18 cellular contexts compared by ENCODE assay signal in genomic region chr13:109708014-109708617, GRCh38.
DNase-seq lines count a peak whose midpoint lies in the region; ATAC-seq and TF ChIP-seq lines count a peak whose summit lies in the region.
"Had no signal": no experiment of that assay in that cellular context is flagged by ENCODE, and none has a peak within 500 bp of the region (broad histone marks: within the 10 kb centered on the region; RNA-seq: fewer than 3 reads in every experiment).

No MANE protein-coding gene starts in this region.

- WGBS in mesenchymal stem cell, result 94% methylated on average over 9 of the region's 12 CpGs

- H3K79me1 ChIP-seq in mesenchymal stem cell (replicated peaks; ENCODE audit: low read length, poor library complexity, severe bottlenecking), result no peaks in the 10 kb centered on the region

- H2AK5ac ChIP-seq in mesenchymal stem cell (ENCODE audit: low read length, severe bottlenecking), result no peak overlapping the region

- no peak overlapping the region for H2BK12ac ChIP-seq in mesenchymal stem cell (ENCODE audit: low read length in 2 of 2)

- no peak overlapping the region for H3K27ac Mint-ChIP-seq in stimulated activated naive CD8-positive, alpha-beta T cell treated with anti-CD3 and anti-CD28 coated beads, Interleukin-15, amount 100 ng/mL, for 72 hours
- no peak overlapping the region for H3K27ac Mint-ChIP-seq in activated T-helper 17 cell treated with anti-CD3 and anti-CD28 coated beads, Interleukin-2, amount 50 U/mL, for 72 hours
- peak overlapping the region; percentile 21 for H3K27ac Mint-ChIP-seq in stimulated activated effector memory CD8-positive, alpha-beta T cell treated with anti-CD3 and anti-CD28 coated beads, Interleukin-12 subunit alpha, Interleukin-12 subunit beta, amount 100 ng/mL, for 72 hours

- H3K23ac ChIP-seq in mesenchymal stem cell (ENCODE audit: low read length in 2 of 2), result no peak overlapping the region

- no peak overlapping the region for H3K4ac ChIP-seq in mesenchymal stem cell (ENCODE audit: low read depth in 1 of 2, low read length in 2 of 2)

- H2BK5ac ChIP-seq in mesenchymal stem cell (ENCODE audit: low read depth, low read length, poor library complexity, severe bottlenecking), result no peak overlapping the region

- H3K27me3 Mint-ChIP-seq in stimulated activated naive CD8-positive, alpha-beta T cell treated with anti-CD3 and anti-CD28 coated beads, Interleukin-15, amount 100 ng/mL, for 72 hours, result peaks cover 35% of the 10 kb centered on the region
- peaks cover 25% of the 10 kb centered on the region for H3K27me3 Mint-ChIP-seq in activated T-helper 17 cell treated with anti-CD3 and anti-CD28 coated beads, Interleukin-2, amount 50 U/mL, for 72 hours

- no peaks in the 10 kb centered on the region for H3K36me3 ChIP-seq in mesenchymal stem cell (ENCODE audit: control insufficient read depth in 1 of 2, insufficient read depth in 2 of 2, low read depth in 1 of 2, low read length in 2 of 2)

- H3K9me3 ChIP-seq in mesenchymal stem cell (ENCODE audit: control insufficient read depth, low read length), result no peaks in the 10 kb centered on the region

- H3K14ac ChIP-seq in mesenchymal stem cell (ENCODE audit: low read length in 2 of 2), result no peak overlapping the region

- peak; percentile 39 for ATAC-seq in stimulated activated naive CD8-positive, alpha-beta T cell treated with anti-CD3 and anti-CD28 coated beads, Interleukin-15, amount 100 ng/mL, for 72 hours
- ATAC-seq in stimulated activated naive CD8-positive, alpha-beta T cell treated with anti-CD3 and anti-CD28 coated beads, Interleukin-15, Interleukin-2, amounts not matched to agents 100 U/mL and 50 U/mL, for 24 hours, result no peak
- ATAC-seq in activated T-helper 17 cell treated with anti-CD3 and anti-CD28 coated beads, Interleukin-2, amount 50 U/mL, for 72 hours (replicated peaks), result peak; percentile 7
- ATAC-seq in stimulated activated effector memory CD8-positive, alpha-beta T cell treated with anti-CD3 and anti-CD28 coated beads, Interleukin-12 subunit alpha, Interleukin-12 subunit beta, amount 100 ng/mL, for 72 hours, result peak; percentile 79
- ATAC-seq in SK-N-SH treated with all-trans-retinoic acid at 6 μM for 48 hours, result no peak
- ATAC-seq: GM23338, Panc1 had no signal

- peaks cover 15% of the 10 kb centered on the region for H3K4me1 Mint-ChIP-seq in stimulated activated naive CD8-positive, alpha-beta T cell treated with anti-CD3 and anti-CD28 coated beads, Interleukin-15, amount 100 ng/mL, for 72 hours
- no peaks in the 10 kb centered on the region for H3K4me1 Mint-ChIP-seq in activated T-helper 17 cell treated with anti-CD3 and anti-CD28 coated beads, Interleukin-2, amount 50 U/mL, for 72 hours
- H3K4me1 Mint-ChIP-seq in stimulated activated effector memory CD8-positive, alpha-beta T cell treated with anti-CD3 and anti-CD28 coated beads, Interleukin-12 subunit alpha, Interleukin-12 subunit beta, amount 100 ng/mL, for 72 hours, result peaks cover 22% of the 10 kb centered on the region

- no peak overlapping the region for H3K4me2 ChIP-seq in mesenchymal stem cell (ENCODE audit: low read length, poor library complexity, severe bottlenecking)
- H3K4me2 ChIP-seq: GM23338 had no signal

- H3K9ac ChIP-seq in mesenchymal stem cell (ENCODE audit: low read length), result no peak overlapping the region

- no peak overlapping the region for H4K8ac ChIP-seq in mesenchymal stem cell (ENCODE audit: low read length)

- no peak overlapping the region for H3K18ac ChIP-seq in mesenchymal stem cell (ENCODE audit: low read depth in 1 of 2, low read length in 2 of 2)

- no peak for DNase-seq in stimulated activated naive CD8-positive, alpha-beta T cell treated with anti-CD3 and anti-CD28 coated beads, Interleukin-15, amount 100 ng/mL, for 72 hours
- DNase-seq in stimulated activated naive CD8-positive, alpha-beta T cell treated with anti-CD3 and anti-CD28 coated beads, Interleukin-15, Interleukin-2, amounts not matched to agents 100 U/mL and 50 U/mL, for 24 hours, result no peak
- DNase-seq in mesenchymal stem cell, result no peak
- DNase-seq in stimulated activated effector memory CD8-positive, alpha-beta T cell treated with anti-CD3 and anti-CD28 coated beads, Interleukin-12 subunit alpha, Interleukin-12 subunit beta, amount 100 ng/mL, for 72 hours (ENCODE audit: low spot score in 2 of 2), result no peak
- DNase-seq in NCI-H1417 treated with DMSO at 0.1 percent for 48 hours (lab: John Stamatoyannopoulos, UW), result no peak
- no peak for DNase-seq in middle frontal gyrus (ENCODE audit: extremely low spot score, low spot score)
- DNase-seq: C1 segment of cervical spinal cord, HCEC 1CT, NCI-H1105, NCI-H1694 treated with DMSO at 0.1 percent for 48 hours, NCI-H2227 treated with DMSO at 0.1 percent for 48 hours, NCI-H82 had no signal

- H3K9me3 Mint-ChIP-seq in stimulated activated naive CD8-positive, alpha-beta T cell treated with anti-CD3 and anti-CD28 coated beads, Interleukin-15, amount 100 ng/mL, for 72 hours, result no peaks in the 10 kb centered on the region
- no peaks in the 10 kb centered on the region for H3K9me3 Mint-ChIP-seq in activated T-helper 17 cell treated with anti-CD3 and anti-CD28 coated beads, Interleukin-2, amount 50 U/mL, for 72 hours
- no peaks in the 10 kb centered on the region for H3K9me3 Mint-ChIP-seq in stimulated activated effector memory CD8-positive, alpha-beta T cell treated with anti-CD3 and anti-CD28 coated beads, Interleukin-12 subunit alpha, Interleukin-12 subunit beta, amount 100 ng/mL, for 72 hours

- H3K27ac ChIP-seq in mesenchymal stem cell (ENCODE audit: low read length, poor library complexity, severe bottlenecking), result no peak overlapping the region
- H3K27ac ChIP-seq: HL-60, SK-N-MC had no signal

- H3K27me3 ChIP-seq in mesenchymal stem cell (ENCODE audit: control insufficient read depth in 1 of 2, insufficient read depth in 1 of 2, low read length in 2 of 2), result no peaks in the 10 kb centered on the region

- H2BK15ac ChIP-seq in mesenchymal stem cell (ENCODE audit: low read depth, poor library complexity, severe bottlenecking), result no peak overlapping the region

- H3K36me3 Mint-ChIP-seq in activated T-helper 17 cell treated with anti-CD3 and anti-CD28 coated beads, Interleukin-2, amount 50 U/mL, for 72 hours (ENCODE audit: low read depth), result no peaks in the 10 kb centered on the region
- no peaks in the 10 kb centered on the region for H3K36me3 Mint-ChIP-seq in stimulated activated effector memory CD8-positive, alpha-beta T cell treated with anti-CD3 and anti-CD28 coated beads, Interleukin-12 subunit alpha, Interleukin-12 subunit beta, amount 100 ng/mL, for 72 hours

- no peak overlapping the region for H3K4me3 Mint-ChIP-seq in stimulated activated naive CD8-positive, alpha-beta T cell treated with anti-CD3 and anti-CD28 coated beads, Interleukin-15, amount 100 ng/mL, for 72 hours
- no peak overlapping the region for H3K4me3 Mint-ChIP-seq in activated T-helper 17 cell treated with anti-CD3 and anti-CD28 coated beads, Interleukin-2, amount 50 U/mL, for 72 hours
- peak overlapping the region; percentile 3 for H3K4me3 Mint-ChIP-seq in stimulated activated effector memory CD8-positive, alpha-beta T cell treated with anti-CD3 and anti-CD28 coated beads, Interleukin-12 subunit alpha, Interleukin-12 subunit beta, amount 100 ng/mL, for 72 hours
- H3K4me3 Mint-ChIP-seq: GM23338 had no signal

- H2BK120ac ChIP-seq in mesenchymal stem cell (ENCODE audit: low read depth, low read length), result no peak overlapping the region

- no peaks in the 10 kb centered on the region for H3K4me1 ChIP-seq in mesenchymal stem cell (ENCODE audit: control insufficient read depth, insufficient read depth, low read depth, low read length)

- no peak overlapping the region for H2AFZ ChIP-seq in mesenchymal stem cell (ENCODE audit: low read depth, low read length)
- H2AFZ ChIP-seq: GM23338 had no signal

- H3K4me3 ChIP-seq in mesenchymal stem cell (ENCODE audit: insufficient read depth in 1 of 2, low read depth in 1 of 2, low read length in 2 of 2), result no peak overlapping the region
- H3K4me3 ChIP-seq: GM23338 had no signal

- H4K91ac ChIP-seq in mesenchymal stem cell (ENCODE audit: low read length), result peak overlapping the region; percentile 41

TF ChIP-seq in SK-N-SH treated with all-trans-retinoic acid at 6 μM for 48 hours, 23 proteins besides CTCF, POLR2A, EP300 and RAD21 (continues in another document):
- TF ChIP-seq ISL1 (CRISPR knock-in tag; IDR thresholded peaks at IDR 0.05) (no peak), POU6F1 (CRISPR knock-in tag; IDR thresholded peaks at IDR 0.05; ENCODE audit: borderline replicate concordance, low read depth) (no peak)

Comparison
In these comparisons a context has a peak if more than half of its experiments do, and no peak if none do; other contexts are left out.
1. ATAC-seq: peak in stimulated activated naive CD8-positive, alpha-beta T cell treated with anti-CD3 and anti-CD28 coated beads, Interleukin-15, amount 100 ng/mL, for 72 hours (single experiment), activated T-helper 17 cell treated with anti-CD3 and anti-CD28 coated beads, Interleukin-2, amount 50 U/mL, for 72 hours (single experiment) and stimulated activated effector memory CD8-positive, alpha-beta T cell treated with anti-CD3 and anti-CD28 coated beads, Interleukin-12 subunit alpha, Interleukin-12 subunit beta, amount 100 ng/mL, for 72 hours (single experiment); none in stimulated activated naive CD8-positive, alpha-beta T cell treated with anti-CD3 and anti-CD28 coated beads, Interleukin-15, Interleukin-2, amounts not matched to agents 100 U/mL and 50 U/mL, for 24 hours (single experiment) and SK-N-SH treated with all-trans-retinoic acid at 6 μM for 48 hours (single experiment).